18 cellular contexts compared by ENCODE assay signal in genomic region chr18:38009335-38009734, GRCh38.
"Had no signal": no experiment of that assay in that cellular context is flagged by ENCODE, and none has a peak within 500 bp of the region (broad histone marks: within the 10 kb centered on the region; RNA-seq: fewer than 3 reads in every experiment).

No MANE protein-coding gene starts in this region.

- H3K4me1 ChIP-seq: SJSA1 had no signal

- H3K27ac ChIP-seq: SJSA1 had no signal

- H3K27me3 ChIP-seq: MG63, SJSA1 had no signal

- DNase-seq: KBM-7, MG63, NCI-H1092, NCI-H1105 treated with DMSO at 0.1 percent for 48 hours, NCI-H1417 treated with DMSO at 0.1 percent for 48 hours, NCI-H1694, NCI-H187 treated with DMSO at 0.1 percent for 48 hours, NCI-H2029 treated with DMSO at 0.1 percent for 48 hours, NCI-H2171, NCI-H226, NCI-H446, NCI-H510A, NCI-H524 treated with DMSO at 0.1 percent for 48 hours, NCI-H82, Right ventricle myocardium superior, RPMI8226, SIG-M5 had no signal

- H3K36me3 ChIP-seq: MG63, SJSA1 had no signal

- H3K9me3 ChIP-seq: MG63, SJSA1 had no signal

- H3K4me3 ChIP-seq: MG63, SJSA1 had no signal
